ENCODE assay signal across 1 cellular context in genomic region chr14:68561531-68562007, GRCh38.
TF ChIP-seq lines count a peak whose summit lies in the region.

No MANE protein-coding gene starts in this region.

TF ChIP-seq in H1, 55 proteins besides CTCF, POLR2A, EP300 and RAD21 (continued from another document):
- TF ChIP-seq, protein P1, sequence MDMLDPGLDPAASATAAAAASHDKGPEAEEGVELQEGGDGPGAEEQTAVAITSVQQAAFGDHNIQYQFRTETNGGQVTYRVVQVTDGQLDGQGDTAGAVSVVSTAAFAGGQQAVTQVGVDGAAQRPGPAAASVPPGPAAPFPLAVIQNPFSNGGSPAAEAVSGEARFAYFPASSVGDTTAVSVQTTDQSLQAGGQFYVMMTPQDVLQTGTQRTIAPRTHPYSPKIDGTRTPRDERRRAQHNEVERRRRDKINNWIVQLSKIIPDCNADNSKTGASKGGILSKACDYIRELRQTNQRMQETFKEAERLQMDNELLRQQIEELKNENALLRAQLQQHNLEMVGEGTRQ (IDR thresholded peaks at IDR 0.05; ENCODE audit: low read length), result no peak
- TF ChIP-seq RNF2 (IDR thresholded peaks at IDR 0.05; ENCODE audit: borderline replicate concordance, low read depth, low read length, missing control alignments, poor library complexity, severe bottlenecking), result no peak
- no peak for TF ChIP-seq NANOG (IDR thresholded peaks at IDR 0.05; ENCODE audit: insufficient read depth, low read depth, low read length, poor library complexity, severe bottlenecking)
